8 cellular contexts compared by ENCODE assay signal in the genomic region with DNA sequence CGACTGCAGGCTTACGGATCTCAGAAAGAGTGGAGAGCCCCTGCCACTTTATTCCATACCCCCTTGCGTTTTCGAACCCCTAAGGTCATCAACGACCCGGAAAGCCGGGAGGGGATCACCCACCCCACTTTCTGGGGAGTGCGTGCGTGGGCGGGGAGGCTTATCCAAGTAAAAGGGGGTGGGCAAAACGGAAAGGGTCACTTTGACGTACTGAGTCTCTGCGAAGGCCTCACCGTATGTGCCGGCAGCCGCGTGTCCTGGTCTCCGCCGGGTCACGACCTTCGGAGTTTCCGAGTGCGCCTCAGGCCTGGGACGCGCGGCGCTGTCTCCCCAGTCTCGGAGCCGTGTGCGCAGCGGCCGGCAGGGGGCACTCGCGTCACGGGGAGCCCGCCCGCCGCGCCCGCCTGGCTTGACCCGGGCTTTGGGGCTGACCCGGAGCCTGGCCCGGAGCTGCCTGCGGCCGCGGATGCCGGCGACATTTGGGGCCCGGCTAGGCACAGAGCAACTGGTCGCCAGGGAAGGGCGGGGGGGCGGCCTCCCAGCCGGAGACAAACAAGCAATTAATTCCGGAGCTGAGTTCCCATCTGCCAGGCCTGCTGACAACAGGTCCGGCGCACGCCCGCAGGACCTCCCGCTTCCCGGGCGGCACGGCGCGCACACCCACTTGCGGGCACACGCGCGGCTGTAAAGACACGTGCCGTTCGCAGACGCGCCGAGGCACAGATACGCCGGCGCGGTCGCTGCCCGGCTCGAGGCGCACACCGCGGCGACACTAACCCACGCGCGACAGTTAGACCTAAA.
A peak's percentile ranks its signal among the peaks of the same experiment; 100 is the strongest.
DNase-seq lines count a peak whose midpoint lies in the region; ATAC-seq and TF ChIP-seq lines count a peak whose summit lies in the region.

No MANE protein-coding gene starts in this region.

- TF ChIP-seq CTCF in epithelial cell of esophagus (IDR thresholded peaks at IDR 0.05; ENCODE audit: insufficient read depth, low read depth, low read length, missing control alignments) = peak; percentile 45

- ATAC-seq in HG03469 (IDR thresholded peaks at IDR 0.05; ENCODE audit: unreplicated experiment) = no peak

- H3K4me1 ChIP-seq in mucosa of rectum (ENCODE audit: control insufficient read depth in 2 of 2, insufficient read depth in 2 of 2, low read length in 2 of 2) = peaks cover 23 to 33% of the 10 kb centered on the region in 2 donors

- H3K9me3 ChIP-seq in mucosa of rectum (ENCODE audit: control insufficient read depth in 2 of 2, low read length in 2 of 2) = no peaks in the 10 kb centered on the region

- no peaks in the 10 kb centered on the region for H3K36me3 ChIP-seq in mucosa of rectum (ENCODE audit: control insufficient read depth in 2 of 2, insufficient read depth in 2 of 2, low read length in 2 of 2)

- peaks cover 24 to 41% of the 10 kb centered on the region in 2 donors for H3K27me3 ChIP-seq in mucosa of rectum (ENCODE audit: control insufficient read depth in 2 of 2, insufficient read depth in 2 of 2, low read length in 2 of 2)

- peak overlapping the region in 1 of 2 donors; percentile 18 for H3K9ac ChIP-seq in mucosa of rectum (ENCODE audit: low read depth in 1 of 2, low read length in 2 of 2)

- no peak overlapping the region for H3K27ac ChIP-seq in mucosa of rectum (ENCODE audit: low read depth in 2 of 2, low read length in 2 of 2)

- H3K4me3 ChIP-seq in epithelial cell of esophagus (ENCODE audit: low read length) = peak overlapping the region; percentile 24
- H3K4me3 ChIP-seq in mucosa of rectum (ENCODE audit: low read length in 2 of 2) = peak overlapping the region; percentile 46 to 50

- DNase-seq in SIG-M5 treated with dmso at 0.1 percent for 504 hours (lab: John Stamatoyannopoulos, UW; ENCODE audit: unreplicated experiment) = peak; percentile 56
- DNase-seq in SIG-M5 (lab: John Stamatoyannopoulos, UW) = no peak
- DNase-seq in NCI-H526 (lab: John Stamatoyannopoulos, UW) = peak; percentile 75 to 84
- DNase-seq in activated CD8-positive, alpha-beta memory T cell treated with anti-CD3 and anti-CD28 coated beads, Interleukin-2, amount 50 U/mL, for 48 hours = peak; percentile 93
- peak; percentile 36 for DNase-seq in epithelial cell of esophagus (ENCODE audit: low read depth)
- peak; percentile 37 to 43 for DNase-seq in stimulated activated CD8-positive, alpha-beta memory T cell treated with anti-CD3 and anti-CD28 coated beads, Interleukin-7, amount 100 ng/mL, for 48 hours (ENCODE audit: extremely low read depth in 1 of 2, low read depth in 1 of 2)
